Comparison of ENCODE assay signal across 22 cellular contexts in the genomic region with DNA sequence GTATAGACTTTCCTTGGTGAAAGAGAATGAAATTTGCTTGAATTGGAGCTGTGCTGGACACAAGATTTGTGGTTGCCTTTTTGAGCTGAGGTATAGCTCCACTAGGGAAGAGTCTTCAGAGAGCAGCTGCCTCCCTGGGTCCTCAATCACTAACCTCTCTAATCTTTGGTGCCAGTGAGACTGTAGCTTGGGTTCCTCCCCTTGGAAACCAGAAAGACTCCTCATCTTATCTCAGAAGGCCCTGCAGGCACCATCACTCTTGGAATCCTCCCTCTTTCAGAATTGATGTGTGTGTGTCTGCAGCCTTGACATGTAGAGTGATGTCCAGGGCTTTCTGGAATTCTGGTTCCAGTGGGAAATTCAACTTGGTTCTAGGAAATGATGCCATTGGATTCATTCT.
A peak's percentile ranks its signal among the peaks of the same experiment; 100 is the strongest.
DNase-seq lines count a peak whose midpoint lies in the region; ATAC-seq and TF ChIP-seq lines count a peak whose summit lies in the region.
"Had no signal": no experiment of that assay in that cellular context is flagged by ENCODE, and none has a peak within 500 bp of the region (broad histone marks: within the 10 kb centered on the region; RNA-seq: fewer than 3 reads in every experiment).

No MANE protein-coding gene starts in this region.

- peak overlapping the region in 2 of 3 experiments; percentile 63 to 71 for H3K27ac Mint-ChIP-seq in nephron
- H3K27ac Mint-ChIP-seq: CD4-positive, CD25-positive, alpha-beta regulatory T cell; HFFc6 had no signal

- ATAC-seq in HG02610 (IDR thresholded peaks at IDR 0.05; ENCODE audit: unreplicated experiment): no peak
- ATAC-seq: GM12878 had no signal

- no peak for TF ChIP-seq CTCF in nephron (IDR thresholded peaks at IDR 0.05; ENCODE audit: unreplicated experiment in 3 of 3)
- TF ChIP-seq CTCF in RWPE1 (conservative IDR thresholded peaks at IDR 0.05; ENCODE audit: low read depth): no peak

- H3K36me3 ChIP-seq in HUES48 (ENCODE audit: control insufficient read depth, insufficient read depth, low read length): no peaks in the 10 kb centered on the region
- H3K36me3 ChIP-seq: Peyer's patch, SJSA1 had no signal

- peaks cover 3% of the 10 kb centered on the region for H3K27me3 Mint-ChIP-seq in nephron (ENCODE audit: low read depth)

- no peaks in the 10 kb centered on the region for H3K27me3 ChIP-seq in HUES48 (ENCODE audit: control insufficient read depth, insufficient read depth, low read length)
- H3K27me3 ChIP-seq: Peyer's patch, SJSA1 had no signal

- POLR2A ChIA-PET in RWPE1 (lab: Yijun Ruan, JAX; ENCODE audit: low non-redundant PET): interaction anchor here (0.6 kb wide), 1 partner anchor 41 kb away, joined by 5 read pairs; no protein-coding TSS in a partner anchor

- H3K4me1 ChIP-seq in HUES48 (ENCODE audit: control insufficient read depth, insufficient read depth, low read length): 0 out of 2 replicates have a peak, but pooled peaks cover 2% of the 10 kb centered on the region
- H3K4me1 ChIP-seq: Peyer's patch had no signal

- H3K27ac ChIP-seq in HUES48 (ENCODE audit: low read depth, low read length) (peak overlapping the region; percentile 52), RWPE1 (no peak overlapping the region)
- H3K27ac ChIP-seq: KMS-11, Peyer's patch, SJSA1 had no signal

- no peak overlapping the region for H3K4me3 ChIP-seq in HUES48 (ENCODE audit: low read depth, low read length)
- H3K4me3 ChIP-seq: GM12878, Peyer's patch, SJSA1 had no signal

- H3K36me3 Mint-ChIP-seq in nephron (ENCODE audit: low read depth): no peaks in the 10 kb centered on the region
- H3K36me3 Mint-ChIP-seq: CD4-positive, CD25-positive, alpha-beta regulatory T cell had no signal

- H3K9ac ChIP-seq in HUES48 (ENCODE audit: low read depth, low read length): no peak overlapping the region
- H3K9ac ChIP-seq: KMS-11 had no signal

- DNase-seq in NCI-H146 (lab: John Stamatoyannopoulos, UW) (peak; percentile 8), NCI-H146 treated with DMSO at 0.1 percent for 48 hours (lab: John Stamatoyannopoulos, UW; ENCODE audit: unreplicated experiment) (no peak), amniotic epithelial cell (ENCODE audit: low read depth) (peak; percentile 83), RWPE1 (ENCODE audit: low spot score) (no peak)
- DNase-seq in stimulated activated CD4-positive, alpha-beta T cell treated with anti-CD3 and anti-CD28 coated beads, Interleukin-15, amount 100 ng/mL, for 24 hours: no peak
- DNase-seq: CD4-positive, CD25-positive, alpha-beta regulatory T cell; DND-41; H7; HFFc6; NCI-H1092 treated with DMSO at 0.1 percent for 48 hours; NCI-H1436 treated with DMSO at 0.1 percent for 48 hours; NCI-H2029 treated with DMSO at 0.1 percent for 48 hours; NCI-H446 treated with DMSO at 0.1 percent for 48 hours; NCI-H748 treated with DMSO at 0.1 percent for 48 hours; Peyer's patch; T-helper 1 cell had no signal

- H3K9me3 Mint-ChIP-seq in nephron: no peaks in the 10 kb centered on the region
- H3K9me3 Mint-ChIP-seq: HFFc6 had no signal

- H3K4me1 Mint-ChIP-seq in nephron: peaks cover 50% of the 10 kb centered on the region
- H3K4me1 Mint-ChIP-seq: CD4-positive, CD25-positive, alpha-beta regulatory T cell had no signal

- CTCF ChIA-PET in RWPE1 (lab: Yijun Ruan, JAX): no interaction called here

- no peak overlapping the region for H3K4me3 Mint-ChIP-seq in nephron
- H3K4me3 Mint-ChIP-seq: CD4-positive, CD25-positive, alpha-beta regulatory T cell; HFFc6 had no signal

- no peaks in the 10 kb centered on the region for H3K9me3 ChIP-seq in HUES48 (ENCODE audit: control insufficient read depth, insufficient read depth, low read length)
- H3K9me3 ChIP-seq: Peyer's patch, SJSA1 had no signal

Comparison
In these comparisons a context has a peak if more than half of its experiments do, and no peak if none do; other contexts are left out.
1. DNase-seq: peak in NCI-H146 (single experiment) and amniotic epithelial cell (single experiment); none in NCI-H146 treated with DMSO at 0.1 percent for 48 hours (single experiment), RWPE1 (single experiment) and stimulated activated CD4-positive, alpha-beta T cell treated with anti-CD3 and anti-CD28 coated beads, Interleukin-15, amount 100 ng/mL, for 24 hours (single experiment).